Comparison of ENCODE assay signal across 8 cellular contexts in genomic region chr2:222305510-222306392, GRCh38. TPM values are rescaled to one million over a fixed set of nuclear protein-coding genes. Genes with fewer than 3 reads are reported as not detected.
DNase-seq lines count a peak whose midpoint lies in the region; ATAC-seq, FAIRE-seq and TF ChIP-seq lines count a peak whose summit lies in the region.

No MANE protein-coding gene starts in this region.

- no peaks in the 10 kb centered on the region for H3K9me3 ChIP-seq in H1 (ENCODE audit: insufficient read depth in 2 of 2, low read depth in 1 of 2, low read length in 1 of 2)
- H3K9me3 ChIP-seq in PC-3 (ENCODE audit: low read length) = no peaks in the 10 kb centered on the region

- H3K27me3 Mint-ChIP-seq in natural killer cell treated with Interleukin-12 subunit alpha and Interleukin-12 subunit beta and Interleukin-15 and Interleukin-18, amount 100 ng/mL, for 72 hours = peaks cover 66 to 88% of the 10 kb centered on the region in 2 donors

- TF ChIP-seq RAD21 in H1 (IDR thresholded peaks at IDR 0.05 in 1 of 2, conservative IDR thresholded peaks at IDR 0.05 in 1 of 2; ENCODE audit: low read depth in 2 of 2, low read length in 2 of 2) = no peak

- no peak overlapping the region for H4K91ac ChIP-seq in H1 (replicated peaks; ENCODE audit: insufficient read length, low read length)

- H4K20me1 ChIP-seq in H1 (replicated peaks in 1 of 2; ENCODE audit: control insufficient read depth in 1 of 2, insufficient read depth in 2 of 2, low read length in 2 of 2) (peaks cover 17 to 33% of the 10 kb centered on the region in 2 experiments), PC-3 (ENCODE audit: low read length) (no peaks in the 10 kb centered on the region)

- peak overlapping the region; percentile 91; the same call in 1 of the 2 replicates for H2AK5ac ChIP-seq in H1 (ENCODE audit: low read depth, low read length)

- no peak overlapping the region for H4K5ac ChIP-seq in H1 (ENCODE audit: insufficient read length, low read depth, low read length)

- WGBS in H1 (ENCODE audit: extremely low coverage in 1 of 2, insufficient coverage in 1 of 2, insufficient read length in 1 of 2, insufficient replicate concordance in 2 of 2, low coverage in 1 of 2, low lambda C conversion rate in 2 of 2, missing lambda C conversion rate in 1 of 2), 2 experiments = 1% methylated on average over 63 of the region's 66 CpGs; no CpG with 5 or more reads in 1 of the 2 experiments

- H3K9ac ChIP-seq in H1 (replicated peaks in 1 of 4; ENCODE audit: extremely low read depth in 1 of 4, low read depth in 3 of 4, low read length in 3 of 4) = no peak overlapping the region
- H3K9ac ChIP-seq in PC-3 (ENCODE audit: low read length) = no peak overlapping the region

- H3K4me1 ChIP-seq in H1 (replicated peaks in 1 of 4; ENCODE audit: control insufficient read depth in 3 of 4, insufficient read depth in 4 of 4, low read length in 3 of 4) (peaks cover 9 to 28% (median 18%) of the 10 kb centered on the region in 4 experiments), PC-3 (ENCODE audit: insufficient read depth, low read length) (no peaks in the 10 kb centered on the region)

- no peak overlapping the region for H3K56ac ChIP-seq in H1 (replicated peaks; ENCODE audit: insufficient read length, low read depth, low read length)

- TF ChIP-seq CTCF in H1 (IDR thresholded peaks at IDR 0.05; ENCODE audit: control extremely low read depth in 1 of 3, insufficient read depth in 1 of 3, low read depth in 1 of 3, low read length in 3 of 3) = no peak
- no peak for TF ChIP-seq CTCF in PC-3 (conservative IDR thresholded peaks at IDR 0.05; ENCODE audit: low read depth, low read length)

- no peaks in the 10 kb centered on the region for H3K79me2 ChIP-seq in H1 (ENCODE audit: control insufficient read depth in 1 of 2, insufficient read depth in 2 of 2, low read length in 2 of 2)
- no peaks in the 10 kb centered on the region for H3K79me2 ChIP-seq in PC-3 (ENCODE audit: low read length)

- H3K36me3 ChIP-seq in H1 (ENCODE audit: control insufficient read depth in 2 of 4, insufficient read depth in 4 of 4, low read length in 3 of 4) (no peaks in the 10 kb centered on the region; a peak in 1 of 8 replicates), PC-3 (ENCODE audit: low read depth, low read length) (no peaks in the 10 kb centered on the region)

- peaks cover 98 to 100% (median 99%) of the 10 kb centered on the region in 4 experiments for H3K27me3 ChIP-seq in H1 (replicated peaks in 1 of 4; ENCODE audit: control insufficient read depth in 3 of 4, extremely low read depth in 1 of 4, insufficient read depth in 3 of 4, low read length in 3 of 4)
- H3K27me3 ChIP-seq in PC-3 (ENCODE audit: low read length) = peaks cover 100% of the 10 kb centered on the region

- H3K23ac ChIP-seq in H1 (ENCODE audit: insufficient read length) = no peak overlapping the region

- peak; percentile 65 for DNase-seq in activated effector memory CD4-positive, alpha-beta T cell treated with anti-CD3 and anti-CD28 coated beads, Interleukin-2, amount 50 U/mL, for 16 hours
- no peak for DNase-seq in activated effector memory CD4-positive, alpha-beta T cell treated with Interleukin-2 at 50 U/mL for 16 hours
- peak; percentile 60 for DNase-seq in NCI-H2196 (lab: John Stamatoyannopoulos, UW; ENCODE audit: unreplicated experiment)
- peak in 1 of 2 experiments; percentile 72 for DNase-seq in H1 (ENCODE audit: low read depth in 1 of 2, low spot score in 2 of 2)
- DNase-seq in natural killer cell treated with Interleukin-12 subunit alpha and Interleukin-12 subunit beta and Interleukin-15 and Interleukin-18, amount 100 ng/mL, for 72 hours (ENCODE audit: low spot score) = no peak
- DNase-seq in PC-3 = no peak

- no peak overlapping the region for H2BK20ac ChIP-seq in H1 (ENCODE audit: low read length)

- peaks cover 10% of the 10 kb centered on the region for H3K36me3 Mint-ChIP-seq in natural killer cell treated with Interleukin-12 subunit alpha and Interleukin-12 subunit beta and Interleukin-15 and Interleukin-18, amount 100 ng/mL, for 72 hours

- H3K9me2 ChIP-seq in PC-3 (replicated peaks; ENCODE audit: low read length) = no peaks in the 10 kb centered on the region

- no peak overlapping the region for H3K27ac Mint-ChIP-seq in natural killer cell treated with Interleukin-12 subunit alpha and Interleukin-12 subunit beta and Interleukin-15 and Interleukin-18, amount 100 ng/mL, for 72 hours

- FAIRE-seq in H1 (lab: Jason Lieb, UNC) = no peak

- TF ChIP-seq POLR2A in H1 (IDR thresholded peaks at IDR 0.05; ENCODE audit: control extremely low read depth in 1 of 2, low read depth in 2 of 2, low read length in 2 of 2) = no peak

- H3K27ac ChIP-seq in H1 (ENCODE audit: low read depth, low read length) (no peak overlapping the region), PC-3 (ENCODE audit: low read length) (no peak overlapping the region)

- no peak overlapping the region for H2BK15ac ChIP-seq in H1 (ENCODE audit: low read length)

- no peaks in the 10 kb centered on the region for H3K79me1 ChIP-seq in H1 (ENCODE audit: low read depth, low read length)

- BruUV-seq in PC-3 (replicated peaks; lab: Mats Ljungman, UMichigan) = no TSS peak

- H2BK120ac ChIP-seq in H1 (replicated peaks; ENCODE audit: low read depth, low read length) = no peak overlapping the region

- no peak overlapping the region for H2AFZ ChIP-seq in H1 (ENCODE audit: low read length)
- no peak overlapping the region for H2AFZ ChIP-seq in PC-3 (ENCODE audit: low read length)

- H3K4me1 Mint-ChIP-seq in natural killer cell treated with Interleukin-12 subunit alpha and Interleukin-12 subunit beta and Interleukin-15 and Interleukin-18, amount 100 ng/mL, for 72 hours (ENCODE audit: low read depth in 2 of 2) = peaks cover 12 to 20% of the 10 kb centered on the region in 2 donors

- H3K4me2 ChIP-seq in H1 (ENCODE audit: insufficient read depth in 1 of 2, low read depth in 2 of 2, low read length in 2 of 2) (peak overlapping the region; percentile 58 to 65), PC-3 (ENCODE audit: low read length) (no peak overlapping the region)

- H3K14ac ChIP-seq in H1 (ENCODE audit: insufficient read length) = no peak overlapping the region

- no peaks in the 10 kb centered on the region for H3F3A ChIP-seq in PC-3 (ENCODE audit: low read length, unreplicated experiment)

- intact Hi-C loops in PC-3 (cut with micrococcal nuclease) = no loop called here

- CTCF ChIA-PET in H1 (lab: Charles Lee; ENCODE audit: partially characterized antibody) = no interaction called here
- CTCF ChIA-PET in PC-3 (lab: Charles Lee) = no interaction called here

- POLR2A ChIA-PET in H1 (lab: Charles Lee; ENCODE audit: partially characterized antibody) = no interaction called here
- POLR2A ChIA-PET in PC-3 (lab: Charles Lee; ENCODE audit: unreplicated experiment) = no interaction called here

- no peak overlapping the region for H2BK5ac ChIP-seq in H1 (ENCODE audit: low read depth, low read length)

- no peak overlapping the region for H3K18ac ChIP-seq in H1 (ENCODE audit: extremely low read depth, low read length)

- ATAC-seq in natural killer cell treated with Interleukin-12 subunit alpha and Interleukin-12 subunit beta and Interleukin-15 and Interleukin-18, amount 100 ng/mL, for 72 hours = no peak
- ATAC-seq in HG03565 (IDR thresholded peaks at IDR 0.05; ENCODE audit: unreplicated experiment) (no peak), GM21423 (IDR thresholded peaks at IDR 0.05; ENCODE audit: unreplicated experiment) (no peak), PC-3 (no peak)

- TF ChIP-seq EP300 in H1 (IDR thresholded peaks at IDR 0.05; ENCODE audit: borderline replicate concordance in 1 of 2, low read depth in 2 of 2, low read length in 2 of 2) = no peak

- H4K8ac ChIP-seq in H1 (ENCODE audit: extremely low read depth, insufficient read depth, low read length) = peak overlapping the region; percentile 68

- H3K4me3 ChIP-seq in H1 (ENCODE audit: extremely low read depth in 1 of 4, insufficient read depth in 2 of 4, low read depth in 3 of 4, low read length in 4 of 4) (peak overlapping the region in 3 of 4 experiments; percentile 6 to 50 (median 10); a peak in 3 of 8 replicates), PC-3 (ENCODE audit: low read length) (no peak overlapping the region)

- H3K9me3 Mint-ChIP-seq in natural killer cell treated with Interleukin-12 subunit alpha and Interleukin-12 subunit beta and Interleukin-15 and Interleukin-18, amount 100 ng/mL, for 72 hours = peaks cover 7% of the 10 kb centered on the region

- peak overlapping the region; percentile 84; the same call in 1 of the 2 replicates for H2BK12ac ChIP-seq in H1 (ENCODE audit: low read depth, low read length)

- peak overlapping the region; percentile 21 for H3K4ac ChIP-seq in H1 (replicated peaks; ENCODE audit: insufficient read length, low read depth, low read length)

- H3K4me3 Mint-ChIP-seq in natural killer cell treated with Interleukin-12 subunit alpha and Interleukin-12 subunit beta and Interleukin-15 and Interleukin-18, amount 100 ng/mL, for 72 hours = peak overlapping the region; percentile 62

- peaks cover 3% of the 10 kb centered on the region; the same call in 1 of the 2 replicates for H3K23me2 ChIP-seq in H1 (ENCODE audit: low read depth, low read length)

TF ChIP-seq in H1, 55 proteins besides CTCF, POLR2A, EP300 and RAD21 (continues in another document):
- TF ChIP-seq RNF2 (IDR thresholded peaks at IDR 0.05; ENCODE audit: borderline replicate concordance, low read depth, low read length, missing control alignments, poor library complexity, severe bottlenecking) (peak; percentile 7), CBX8 (IDR thresholded peaks at IDR 0.05; ENCODE audit: borderline replicate concordance, low read depth, low read length) (no peak; the same call in 1 of the 2 replicates), E2F6 (IDR thresholded peaks at IDR 0.05) (peak; percentile 20; the same call in 1 of the 2 replicates), SIX5 (IDR thresholded peaks at IDR 0.05; ENCODE audit: low read depth, low read length) (no peak)

RNA-seq across cellular contexts. Expression of gene PAX3, which starts 7.0 kb away (rescaled TPM):
- total RNA-seq in H1 (2021; fragmentation: NEBNext Ultra II Directional; extraction: Animal tissue kit (Norgen Biotek cat#: 25700)) = not detected in 2 replicates
- 0.33 and 0.35 TPM in 2 replicates for polyA plus RNA-seq in H1 (2011; rRNA removed)
- polyA plus RNA-seq in H1 (2011; cell fraction: cytosol; rRNA removed) = 0.13 TPM
- polyA plus RNA-seq in H1 (2011; cell fraction: nucleus; rRNA removed) = 1.0 TPM
- polyA plus RNA-seq in H1 (2012, experiment 1 of 2) = 0.18 to 0.59 TPM (median 0.23 TPM) in 4 replicates
- 0.13 TPM for polyA plus RNA-seq in H1 (2012, experiment 2 of 2)
- not detected for polyA plus RNA-seq in H1 (2013, experiment 1 of 2)
- polyA plus RNA-seq in H1 (2013, experiment 2 of 2) = not detected
- 0.69 TPM in 1 of 2 replicates, not detected in the other for polyA minus RNA-seq in H1 (2011; rRNA and poly(A)+ RNA removed)
- polyA minus RNA-seq in H1 (2011; cell fraction: cytosol; rRNA and poly(A)+ RNA removed) = not detected
- not detected for polyA minus RNA-seq in H1 (2011; cell fraction: nucleus; rRNA and poly(A)+ RNA removed)
- total RNA-seq in natural killer cell treated with Interleukin-12 subunit alpha and Interleukin-12 subunit beta and Interleukin-15 and Interleukin-18, amount 100 ng/mL, for 72 hours = not detected
- not detected in 2 replicates for total RNA-seq in PC-3 (2014; rRNA removed)

Comparison
In these comparisons a context has a peak if more than half of its experiments do, and no peak if none do; other contexts are left out.
1. DNase-seq: peak in activated effector memory CD4-positive, alpha-beta T cell treated with anti-CD3 and anti-CD28 coated beads, Interleukin-2, amount 50 U/mL, for 16 hours (single experiment) and NCI-H2196 (single experiment); none in activated effector memory CD4-positive, alpha-beta T cell treated with Interleukin-2 at 50 U/mL for 16 hours (single experiment), natural killer cell treated with Interleukin-12 subunit alpha and Interleukin-12 subunit beta and Interleukin-15 and Interleukin-18, amount 100 ng/mL, for 72 hours (single experiment) and PC-3 (single experiment).